ENCODE assay signal across 8 cellular contexts in the genomic region with DNA sequence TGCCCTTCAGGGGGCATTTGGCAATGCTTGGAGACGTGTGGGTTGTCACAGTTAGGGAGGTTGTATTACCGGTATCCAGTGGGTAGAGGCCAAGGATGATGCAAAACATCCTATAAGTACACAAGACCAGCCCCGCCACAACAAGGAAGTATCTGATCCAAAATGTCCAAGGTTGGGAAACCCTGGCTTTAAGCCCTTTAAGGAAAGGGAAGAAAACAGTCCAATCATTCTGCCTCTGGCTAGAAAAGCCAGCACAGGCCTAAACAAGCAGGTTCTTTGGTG. TPM values are rescaled to one million over a fixed set of nuclear protein-coding genes. Genes with fewer than 3 reads are reported as not detected.
DNase-seq lines count a peak whose midpoint lies in the region; ATAC-seq and TF ChIP-seq lines count a peak whose summit lies in the region.

No MANE protein-coding gene starts in this region.

- peaks cover 45 to 59% of the 10 kb centered on the region in 2 donors for H3K4me1 ChIP-seq in muscle layer of duodenum (ENCODE audit: control insufficient read depth in 1 of 2, insufficient read depth in 2 of 2, low read length in 2 of 2)

- no peak for TF ChIP-seq CTCF in NB4 (IDR thresholded peaks at IDR 0.05; ENCODE audit: low read depth, low read length)

- H3K27me3 ChIP-seq in muscle layer of duodenum (ENCODE audit: low read depth, low read length) = no peaks in the 10 kb centered on the region

- H3K9me3 ChIP-seq in muscle layer of duodenum (ENCODE audit: control insufficient read depth in 1 of 2, low read length in 2 of 2) = no peaks in the 10 kb centered on the region

- H3K27ac ChIP-seq in muscle layer of duodenum (ENCODE audit: low read length) = peak overlapping the region; percentile 98

- peak overlapping the region; percentile 12 for H3K4me3 ChIP-seq in NB4 (ENCODE audit: low read depth, low read length)
- peak overlapping the region; percentile 26 to 42 for H3K4me3 ChIP-seq in muscle layer of duodenum (ENCODE audit: low read depth in 1 of 2, low read length in 2 of 2)

- peak; percentile 89 for DNase-seq in CD1c-positive myeloid dendritic cell (ENCODE audit: extremely low spot score)
- peak; percentile 82 for DNase-seq in NB4 (ENCODE audit: low read depth)
- peak; percentile 63 for DNase-seq in dermis blood vessel endothelial cell
- DNase-seq in activated naive CD4-positive, alpha-beta T cell (lab: John Stamatoyannopoulos, UW) = no peak

- TF ChIP-seq POLR2A in NB4 (IDR thresholded peaks at IDR 0.05; ENCODE audit: extremely low read depth, insufficient read length) = no peak

- ATAC-seq in GM18498 (IDR thresholded peaks at IDR 0.05; ENCODE audit: unreplicated experiment) (no peak), HG02763 (IDR thresholded peaks at IDR 0.05; ENCODE audit: unreplicated experiment) (no peak), HG02885 (IDR thresholded peaks at IDR 0.05; ENCODE audit: poor library complexity, unreplicated experiment) (no peak)

- H3K36me3 ChIP-seq in muscle layer of duodenum (ENCODE audit: control insufficient read depth in 1 of 2, insufficient read depth in 2 of 2, low read length in 2 of 2) = no peaks in the 10 kb centered on the region

RNA-seq across cellular contexts. Expression of a gene that starts 3.6 kb away (rescaled TPM):
- total RNA-seq in dermis blood vessel endothelial cell = 35.9 and 59.4 TPM in 2 replicates

Comparison
In these comparisons a context has a peak if more than half of its experiments do, and no peak if none do; other contexts are left out.
1. DNase-seq: peak in CD1c-positive myeloid dendritic cell (single experiment), NB4 (single experiment) and dermis blood vessel endothelial cell (single experiment); none in activated naive CD4-positive, alpha-beta T cell (0 of 4).